ENCODE assay signal across 22 cellular contexts in the genomic region with DNA sequence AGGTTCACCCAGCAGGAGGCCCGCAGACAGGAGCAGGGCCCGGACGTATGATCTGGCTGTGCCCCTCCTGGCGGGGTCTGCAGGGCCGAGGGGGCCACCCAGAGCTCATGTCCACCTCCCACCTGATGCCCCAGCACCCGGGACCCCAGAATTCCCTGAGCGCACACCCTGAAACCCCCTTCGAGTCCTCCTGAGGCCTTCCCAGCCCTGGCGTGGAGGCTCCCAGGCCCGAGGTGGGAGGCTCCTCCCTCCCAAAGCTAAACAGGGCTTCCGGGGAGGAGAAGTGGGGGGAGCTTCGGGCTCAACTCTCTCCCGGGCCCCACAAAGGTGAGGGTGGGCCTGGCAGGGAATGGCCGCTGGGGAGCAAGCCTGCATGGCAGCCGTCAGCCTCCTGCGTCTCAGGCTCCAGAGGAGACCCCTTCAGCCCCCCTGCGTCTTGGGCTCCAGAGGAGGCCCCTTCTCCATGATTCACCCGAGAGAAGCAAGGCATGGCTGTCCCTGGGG. TPM values are rescaled to one million over a fixed set of nuclear protein-coding genes. Genes with fewer than 3 reads are reported as not detected.
DNase-seq lines count a peak whose midpoint lies in the region; ATAC-seq, FAIRE-seq and TF ChIP-seq lines count a peak whose summit lies in the region.
"Had no signal": no experiment of that assay in that cellular context is flagged by ENCODE, and none has a peak within 500 bp of the region (broad histone marks: within the 10 kb centered on the region; RNA-seq: fewer than 3 reads in every experiment).

No MANE protein-coding gene starts in this region.

- POLR2A ChIA-PET in SK-N-SH (lab: Yijun Ruan, JAX) = no interaction called here

- TF ChIP-seq CTCF in SK-N-SH (IDR thresholded peaks at IDR 0.05) (no peak), tibial nerve (IDR thresholded peaks at IDR 0.05) (no peak)

- 41% methylated on average over 13 of the region's 18 CpGs for WGBS in SK-N-SH (ENCODE audit: low lambda C conversion rate)
- 37 to 38% methylated on average over 14 to 17 of the region's 18 CpGs for WGBS in tibial nerve, 2 donors

- H3K4me1 ChIP-seq in SK-N-SH (ENCODE audit: control insufficient read depth in 1 of 2, insufficient read depth in 2 of 2, low read depth in 1 of 2, low read length in 1 of 2) (no peaks in the 10 kb centered on the region), tibial nerve (peaks cover 0 to 40% (median 2%) of the 10 kb centered on the region in 4 donors)
- H3K4me1 ChIP-seq: SJSA1 had no signal

- H3K36me3 ChIP-seq in SK-N-MC (ENCODE audit: insufficient read depth, low read length) (no peaks in the 10 kb centered on the region), SK-N-SH (replicated peaks in 1 of 2; ENCODE audit: control insufficient read depth in 1 of 2, insufficient read depth in 2 of 2, low read length in 1 of 2) (no peaks in the 10 kb centered on the region), tibial nerve (peaks cover 0 to under 1% (median 0%) of the 10 kb centered on the region in 3 donors)
- H3K36me3 ChIP-seq: SJSA1 had no signal

- peaks cover 5% of the 10 kb centered on the region for H3F3A ChIP-seq in SK-N-SH (replicated peaks; ENCODE audit: insufficient read depth)

- no peaks in the 10 kb centered on the region for H3K9me2 ChIP-seq in SK-N-SH

- H3K27me3 ChIP-seq in SK-N-SH (ENCODE audit: insufficient read depth) (peaks cover 26% of the 10 kb centered on the region), tibial nerve (peaks cover 0 to 39% of the 10 kb centered on the region in 2 donors)

- no peak for ATAC-seq in left ventricle myocardium superior
- no peak for ATAC-seq in left cardiac atrium
- no peak for ATAC-seq in HG02642 (IDR thresholded peaks at IDR 0.05; ENCODE audit: poor library complexity, unreplicated experiment)
- ATAC-seq: Right ventricle myocardium inferior had no signal

- FAIRE-seq in urothelium cell line (lab: Jason Lieb, UNC) = peak; percentile 84
- FAIRE-seq: H54 had no signal

- no peak for TF ChIP-seq POLR2A in tibial nerve (IDR thresholded peaks at IDR 0.05)

- no peaks in the 10 kb centered on the region for H3K79me2 ChIP-seq in SK-N-SH (ENCODE audit: insufficient read depth)

- peak overlapping the region; percentile 31; the same call in 1 of the 2 replicates for H3K27ac ChIP-seq in SK-N-MC
- H3K27ac ChIP-seq in SK-N-SH (ENCODE audit: low read depth in 2 of 2, low read length in 1 of 2) = no peak overlapping the region
- no peak overlapping the region for H3K27ac ChIP-seq in tibial nerve
- H3K27ac ChIP-seq: SJSA1 had no signal

- H3K4me3 ChIP-seq in SK-N-MC (no peak overlapping the region), SK-N-SH (ENCODE audit: low read depth in 2 of 2, low read length in 1 of 2) (no peak overlapping the region), tibial nerve (no peak overlapping the region)
- H3K4me3 ChIP-seq: SJSA1 had no signal

- H3K9ac ChIP-seq in SK-N-MC (ENCODE audit: insufficient read length) (peak overlapping the region; percentile 47), SK-N-SH (no peak overlapping the region)

- H3K4me2 ChIP-seq in SK-N-SH = no peak overlapping the region

- H3K9me3 ChIP-seq in SK-N-MC (ENCODE audit: low read depth, low read length) (no peaks in the 10 kb centered on the region), SK-N-SH (no peaks in the 10 kb centered on the region), tibial nerve (no peaks in the 10 kb centered on the region)
- H3K9me3 ChIP-seq: SJSA1 had no signal

- CTCF ChIA-PET in SK-N-SH (lab: Yijun Ruan, JAX) = interaction anchor here (1.2 to 10.2 kb wide), 8 partner anchors 11 to 236 kb away, joined by 3 to 175 read pairs (median 8); no protein-coding TSS in a partner anchor

- TF ChIP-seq EP300 in SK-N-SH (IDR thresholded peaks at IDR 0.05; ENCODE audit: borderline replicate concordance in 1 of 2, low read depth in 1 of 2, low read length in 1 of 2) (no peak), tibial nerve (IDR thresholded peaks at IDR 0.05) (no peak)

- TF ChIP-seq RAD21 in SK-N-SH (IDR thresholded peaks at IDR 0.05; ENCODE audit: low read length) = no peak

- intact Hi-C loops in left ventricle myocardium superior (cut with micrococcal nuclease) = no loop called here
- intact Hi-C loops in left cardiac atrium (cut with DNase I) = no loop called here

- DNase-seq in left ventricle myocardium superior (peak; percentile 22), left cardiac atrium (no peak), SK-N-MC (ENCODE audit: low read depth, low spot score) (no peak), left kidney (ENCODE audit: low read depth, low spot score) (peak; percentile 59), urothelium cell line (ENCODE audit: low spot score) (no peak), SK-N-SH (no peak), tibial nerve (ENCODE audit: low spot score in 2 of 2) (no peak)
- DNase-seq: 8988T, AML-193, HFFc6, KBM-7, NCI-H1092, NCI-H1436, NCI-H187 treated with DMSO at 0.1 percent for 48 hours, NCI-H226, NCI-H524, NCI-H774, OCI-M1 had no signal

- no peak overlapping the region for H2AFZ ChIP-seq in SK-N-SH (ENCODE audit: low read depth)

- peaks cover 19% of the 10 kb centered on the region for H4K20me1 ChIP-seq in SK-N-SH (ENCODE audit: insufficient read depth)

TF ChIP-seq in SK-N-SH, 30 proteins besides CTCF, POLR2A, EP300 and RAD21 (continues in another document):
- TF ChIP-seq RCOR1 (IDR thresholded peaks at IDR 0.05; ENCODE audit: low read length) = no peak
- TF ChIP-seq CHD2 (IDR thresholded peaks at IDR 0.05; ENCODE audit: low read length, partially characterized antibody) = no peak
- no peak for TF ChIP-seq FOSL2 (IDR thresholded peaks at IDR 0.05; ENCODE audit: borderline replicate concordance, low read depth)
- TF ChIP-seq, protein P1, sequence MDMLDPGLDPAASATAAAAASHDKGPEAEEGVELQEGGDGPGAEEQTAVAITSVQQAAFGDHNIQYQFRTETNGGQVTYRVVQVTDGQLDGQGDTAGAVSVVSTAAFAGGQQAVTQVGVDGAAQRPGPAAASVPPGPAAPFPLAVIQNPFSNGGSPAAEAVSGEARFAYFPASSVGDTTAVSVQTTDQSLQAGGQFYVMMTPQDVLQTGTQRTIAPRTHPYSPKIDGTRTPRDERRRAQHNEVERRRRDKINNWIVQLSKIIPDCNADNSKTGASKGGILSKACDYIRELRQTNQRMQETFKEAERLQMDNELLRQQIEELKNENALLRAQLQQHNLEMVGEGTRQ (IDR thresholded peaks at IDR 0.05; ENCODE audit: borderline replicate concordance, low read depth, low read length) = no peak
- no peak for TF ChIP-seq MEF2A (IDR thresholded peaks at IDR 0.05; ENCODE audit: borderline replicate concordance, low read depth)
- TF ChIP-seq, protein P2, sequence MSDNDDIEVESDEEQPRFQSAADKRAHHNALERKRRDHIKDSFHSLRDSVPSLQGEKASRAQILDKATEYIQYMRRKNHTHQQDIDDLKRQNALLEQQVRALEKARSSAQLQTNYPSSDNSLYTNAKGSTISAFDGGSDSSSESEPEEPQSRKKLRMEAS (IDR thresholded peaks at IDR 0.05; ENCODE audit: low read depth) = no peak
- TF ChIP-seq, protein P3, sequence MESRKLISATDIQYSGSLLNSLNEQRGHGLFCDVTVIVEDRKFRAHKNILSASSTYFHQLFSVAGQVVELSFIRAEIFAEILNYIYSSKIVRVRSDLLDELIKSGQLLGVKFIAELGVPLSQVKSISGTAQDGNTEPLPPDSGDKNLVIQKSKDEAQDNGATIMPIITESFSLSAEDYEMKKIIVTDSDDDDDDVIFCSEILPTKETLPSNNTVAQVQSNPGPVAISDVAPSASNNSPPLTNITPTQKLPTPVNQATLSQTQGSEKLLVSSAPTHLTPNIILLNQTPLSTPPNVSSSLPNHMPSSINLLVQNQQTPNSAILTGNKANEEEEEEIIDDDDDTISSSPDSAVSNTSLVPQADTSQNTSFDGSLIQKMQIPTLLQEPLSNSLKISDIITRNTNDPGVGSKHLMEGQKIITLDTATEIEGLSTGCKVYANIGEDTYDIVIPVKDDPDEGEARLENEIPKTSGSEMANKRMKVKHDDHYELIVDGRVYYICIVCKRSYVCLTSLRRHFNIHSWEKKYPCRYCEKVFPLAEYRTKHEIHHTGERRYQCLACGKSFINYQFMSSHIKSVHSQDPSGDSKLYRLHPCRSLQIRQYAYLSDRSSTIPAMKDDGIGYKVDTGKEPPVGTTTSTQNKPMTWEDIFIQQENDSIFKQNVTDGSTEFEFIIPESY (IDR thresholded peaks at IDR 0.05; ENCODE audit: borderline replicate concordance, low read depth) = no peak
- TF ChIP-seq NFIC (IDR thresholded peaks at IDR 0.05; ENCODE audit: borderline replicate concordance) = no peak
- TF ChIP-seq, protein P4, sequence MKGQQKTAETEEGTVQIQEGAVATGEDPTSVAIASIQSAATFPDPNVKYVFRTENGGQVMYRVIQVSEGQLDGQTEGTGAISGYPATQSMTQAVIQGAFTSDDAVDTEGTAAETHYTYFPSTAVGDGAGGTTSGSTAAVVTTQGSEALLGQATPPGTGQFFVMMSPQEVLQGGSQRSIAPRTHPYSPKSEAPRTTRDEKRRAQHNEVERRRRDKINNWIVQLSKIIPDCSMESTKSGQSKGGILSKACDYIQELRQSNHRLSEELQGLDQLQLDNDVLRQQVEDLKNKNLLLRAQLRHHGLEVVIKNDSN (IDR thresholded peaks at IDR 0.05; ENCODE audit: borderline replicate concordance, low read depth) = no peak
- TF ChIP-seq YY1 (IDR thresholded peaks at IDR 0.05; ENCODE audit: low read depth) = no peak
- TF ChIP-seq POLR2AphosphoS5 (IDR thresholded peaks at IDR 0.05; ENCODE audit: low read depth, low read length) = no peak
- no peak for TF ChIP-seq ELF1 (IDR thresholded peaks at IDR 0.05)
- no peak for TF ChIP-seq TAF1 (IDR thresholded peaks at IDR 0.05; ENCODE audit: borderline replicate concordance, low read depth, low read length)
- TF ChIP-seq SIN3A (IDR thresholded peaks at IDR 0.05; ENCODE audit: borderline replicate concordance, low read depth, low read length) = no peak
- TF ChIP-seq PBX3 (IDR thresholded peaks at IDR 0.05) = no peak
- TF ChIP-seq NRF1 (IDR thresholded peaks at IDR 0.05; ENCODE audit: low read depth, low read length) = no peak

RNA-seq across cellular contexts. Expression of gene MICALL2, which starts 30.3 kb away (rescaled TPM):
- total RNA-seq in left ventricle myocardium superior = 9.4 TPM
- 10 to 100 TPM in 1 of 2 donors, 1 to 10 TPM in 1; 9.9 to 21.8 TPM for total RNA-seq in left cardiac atrium
- 38.8 and 41.2 TPM in 2 replicates for polyA plus RNA-seq in SK-N-SH (2012; rRNA removed)
- 6.9 and 10.4 TPM in 2 replicates for polyA plus RNA-seq in SK-N-SH (2012; cell fraction: cytosol; rRNA removed)
- polyA plus RNA-seq in SK-N-SH (2012; cell fraction: nucleus; rRNA removed) = 329 and 401 TPM in 2 replicates
- total RNA-seq in tibial nerve = 100 to 1,000 TPM in 2 of 4 donors, 10 to 100 TPM in 2; 67.6 to 153 (median 104) TPM

Comparison
In these comparisons a context has a peak if more than half of its experiments do, and no peak if none do; other contexts are left out.
1. DNase-seq: peak in left ventricle myocardium superior (single experiment) and left kidney (single experiment); none in left cardiac atrium (single experiment), SK-N-MC (single experiment), urothelium cell line (single experiment), SK-N-SH (single experiment) and tibial nerve (0 of 2).